ENCODE assay signal across 8 cellular contexts in genomic region chr7:76020031-76020714, GRCh38. TPM values are rescaled to one million over a fixed set of nuclear protein-coding genes. Genes with fewer than 3 reads are reported as not detected.
DNase-seq lines count a peak whose midpoint lies in the region; ATAC-seq and TF ChIP-seq lines count a peak whose summit lies in the region.

No MANE protein-coding gene starts in this region.

- no peak overlapping the region for H3K27ac Mint-ChIP-seq in activated CD8-positive, alpha-beta T cell treated with anti-CD3 and anti-CD28 coated beads for 36 hours
- H3K27ac Mint-ChIP-seq in effector memory CD8-positive, alpha-beta T cell: no peak overlapping the region

- H3K4me1 Mint-ChIP-seq in activated CD8-positive, alpha-beta T cell treated with anti-CD3 and anti-CD28 coated beads for 36 hours (ENCODE audit: low read depth): peaks cover 8% of the 10 kb centered on the region
- peaks cover 0 to 4% of the 10 kb centered on the region in 2 donors for H3K4me1 Mint-ChIP-seq in effector memory CD8-positive, alpha-beta T cell (ENCODE audit: low read depth in 2 of 2)

- no peak overlapping the region for H3K4me3 Mint-ChIP-seq in activated CD8-positive, alpha-beta T cell treated with anti-CD3 and anti-CD28 coated beads for 36 hours
- no peak overlapping the region for H3K4me3 Mint-ChIP-seq in effector memory CD8-positive, alpha-beta T cell

- H3K27me3 Mint-ChIP-seq in activated CD8-positive, alpha-beta T cell treated with anti-CD3 and anti-CD28 coated beads for 36 hours: no peaks in the 10 kb centered on the region
- no peaks in the 10 kb centered on the region for H3K27me3 Mint-ChIP-seq in effector memory CD8-positive, alpha-beta T cell

- DNase-seq in AG09319 (ENCODE audit: extremely low read depth, low read depth): peak; percentile 25
- peak; percentile 72 for DNase-seq in GM20000 (ENCODE audit: low spot score)
- DNase-seq in NCI-H345 (lab: John Stamatoyannopoulos, UW): peak; percentile 46
- DNase-seq in activated CD8-positive, alpha-beta T cell treated with anti-CD3 and anti-CD28 coated beads for 36 hours: peak; percentile 80
- peak; percentile 60 to 69 (median 65) for DNase-seq in effector memory CD8-positive, alpha-beta T cell
- peak; percentile 92 for DNase-seq in mesenteric fat pad (ENCODE audit: low spot score)
- DNase-seq in stimulated activated CD8-positive, alpha-beta memory T cell treated with anti-CD3 and anti-CD28 coated beads, Interleukin-2, amount 100 ng/mL, for 48 hours (ENCODE audit: low read depth in 2 of 2): peak; percentile 53 to 66

- no peaks in the 10 kb centered on the region for H3K9me3 Mint-ChIP-seq in activated CD8-positive, alpha-beta T cell treated with anti-CD3 and anti-CD28 coated beads for 36 hours
- no peaks in the 10 kb centered on the region for H3K9me3 Mint-ChIP-seq in effector memory CD8-positive, alpha-beta T cell

- peak; percentile 94 for TF ChIP-seq CTCF in AG09319 (IDR thresholded peaks at IDR 0.05; ENCODE audit: low read depth, low read length)
- peak; percentile 80 for TF ChIP-seq CTCF in GM20000 (IDR thresholded peaks at IDR 0.05; ENCODE audit: extremely low read depth, missing control alignments)
- TF ChIP-seq CTCF in activated CD8-positive, alpha-beta T cell treated with anti-CD3 and anti-CD28 coated beads for 36 hours (IDR thresholded peaks at IDR 0.05): peak; percentile 98

- ATAC-seq in activated CD8-positive, alpha-beta T cell treated with anti-CD3 and anti-CD28 coated beads for 36 hours: peak; percentile 86
- ATAC-seq in effector memory CD8-positive, alpha-beta T cell (replicated peaks): peak; percentile 66
- no peak for ATAC-seq in GM19324 (IDR thresholded peaks at IDR 0.05; ENCODE audit: low FRiP score, unreplicated experiment)

- peaks cover 26% of the 10 kb centered on the region for H3K36me3 Mint-ChIP-seq in activated CD8-positive, alpha-beta T cell treated with anti-CD3 and anti-CD28 coated beads for 36 hours (ENCODE audit: low read depth)
- H3K36me3 Mint-ChIP-seq in effector memory CD8-positive, alpha-beta T cell (ENCODE audit: insufficient read depth): peaks cover 19% of the 10 kb centered on the region

- intact Hi-C loops in activated CD8-positive, alpha-beta T cell treated with anti-CD3 and anti-CD28 coated beads for 36 hours (cut with micrococcal nuclease): loop anchor here (2.0 kb wide), 1 partner anchor 153 kb away; no protein-coding TSS in a partner anchor

- POLR2A ChIA-PET in activated CD8-positive, alpha-beta T cell treated with anti-CD3 and anti-CD28 coated beads for 36 hours (lab: Charles Lee): interaction anchor here (0.6 to 2.1 kb wide), 4 partner anchors 11 to 50 kb away, joined by 3 to 6 read pairs (median 4); no protein-coding TSS in a partner anchor

- CTCF ChIA-PET in activated CD8-positive, alpha-beta T cell treated with anti-CD3 and anti-CD28 coated beads for 36 hours (lab: Charles Lee): interaction anchor here (0.7 to 6.5 kb wide), 49 partner anchors 9 to 492 kb away, joined by 3 to 80 read pairs (median 4); partner anchors contain the start of genes POR and TMEM120A

RNA-seq across cellular contexts. Expression of gene TMEM120A, which starts 25.8 kb away (rescaled TPM):
- total RNA-seq in activated CD8-positive, alpha-beta T cell treated with anti-CD3 and anti-CD28 coated beads for 36 hours: 10 to 100 TPM; 12.2 to 12.4 TPM
- 93.8 TPM for total RNA-seq in mesenteric fat pad

RNA-seq across cellular contexts. Expression of gene STYXL1, which starts 27.6 kb away (rescaled TPM):
- total RNA-seq in activated CD8-positive, alpha-beta T cell treated with anti-CD3 and anti-CD28 coated beads for 36 hours: 10 to 100 TPM; 25.9 to 26.9 TPM
- 9.7 TPM for total RNA-seq in mesenteric fat pad

RNA-seq across cellular contexts. Expression of gene MDH2, which starts 27.7 kb away (rescaled TPM):
- 100 to 1,000 TPM; 278 to 292 TPM for total RNA-seq in activated CD8-positive, alpha-beta T cell treated with anti-CD3 and anti-CD28 coated beads for 36 hours
- total RNA-seq in mesenteric fat pad: 128 TPM

Comparison
In these comparisons a context has a peak if more than half of its experiments do, and no peak if none do; other contexts are left out.
1. DNase-seq: peak in every context shown above with its lines; median percentile 92 in mesenteric fat pad; 80 in activated CD8-positive, alpha-beta T cell treated with anti-CD3 and anti-CD28 coated beads for 36 hours; 72 in GM20000; 65 in effector memory CD8-positive, alpha-beta T cell; 60 in stimulated activated CD8-positive, alpha-beta memory T cell treated with anti-CD3 and anti-CD28 coated beads, Interleukin-2, amount 100 ng/mL, for 48 hours; 46 in NCI-H345; 25 in AG09319.